ENCODE assay signal across 8 cellular contexts in genomic region chr6:149750136-149750609, GRCh38. TPM values are rescaled to one million over a fixed set of nuclear protein-coding genes. Genes with fewer than 3 reads are reported as not detected.
DNase-seq lines count a peak whose midpoint lies in the region; ATAC-seq, FAIRE-seq and TF ChIP-seq lines count a peak whose summit lies in the region.

No MANE protein-coding gene starts in this region.

- H3K79me2 ChIP-seq in DOHH2 (ENCODE audit: control insufficient read depth, low read length) = peaks cover 76% of the 10 kb centered on the region
- peaks cover 33% of the 10 kb centered on the region for H3K79me2 ChIP-seq in parathyroid adenoma

- no peaks in the 10 kb centered on the region for H3K9me3 Mint-ChIP-seq in activated naive CD4-positive, alpha-beta T cell treated with anti-CD3 and anti-CD28 coated beads, Interleukin-2, amount 10 ng/mL, durations not matched to agents 7 days and 5 days

- H3K4me3 Mint-ChIP-seq in activated naive CD4-positive, alpha-beta T cell treated with anti-CD3 and anti-CD28 coated beads, Interleukin-2, amount 10 ng/mL, durations not matched to agents 7 days and 5 days = peak overlapping the region; percentile 90

- no peak for FAIRE-seq in urothelium cell line (lab: Jason Lieb, UNC)

- H3K4me3 ChIP-seq in DOHH2 (ENCODE audit: low read length) (peak overlapping the region; percentile 99), parathyroid adenoma (ENCODE audit: low read depth, low read length) (peak overlapping the region; percentile 93)
- H3K4me3 ChIP-seq in Jurkat, Clone E6-1 (ENCODE audit: low read length) = peak overlapping the region; percentile 96

- no peaks in the 10 kb centered on the region for H3K27me3 Mint-ChIP-seq in activated naive CD4-positive, alpha-beta T cell treated with anti-CD3 and anti-CD28 coated beads, Interleukin-2, amount 10 ng/mL, durations not matched to agents 7 days and 5 days

- H2AFZ ChIP-seq in parathyroid adenoma = peak overlapping the region; percentile 93

- intact Hi-C loops in head of caudate nucleus (cut with DNase I) = loop anchor here (10.0 kb wide), 1 partner anchor 85 kb away; no protein-coding TSS in a partner anchor

- peaks cover 12% of the 10 kb centered on the region; the same call in 1 of the 2 replicates for H4K20me1 ChIP-seq in DOHH2 (ENCODE audit: control insufficient read depth, insufficient read depth, low read depth, low read length)

- H3K4me2 ChIP-seq in DOHH2 (ENCODE audit: low read length) (peak overlapping the region; percentile 98), parathyroid adenoma (ENCODE audit: low read length) (peak overlapping the region; percentile 98)

- H3K27ac Mint-ChIP-seq in activated naive CD4-positive, alpha-beta T cell treated with anti-CD3 and anti-CD28 coated beads, Interleukin-2, amount 10 ng/mL, durations not matched to agents 7 days and 5 days = peak overlapping the region; percentile 91

- H3K9me2 ChIP-seq in DOHH2 (replicated peaks; ENCODE audit: control insufficient read depth, low read length) = no peaks in the 10 kb centered on the region

- ATAC-seq in GM21723 (IDR thresholded peaks at IDR 0.05; ENCODE audit: unreplicated experiment) = peak; percentile 47

- CTCF ChIA-PET in activated naive CD4-positive, alpha-beta T cell treated with anti-CD3 and anti-CD28 coated beads, Interleukin-2, amount 10 ng/mL, durations not matched to agents 7 days and 5 days (lab: Charles Lee) = no interaction called here

- H3K36me3 Mint-ChIP-seq in activated naive CD4-positive, alpha-beta T cell treated with anti-CD3 and anti-CD28 coated beads, Interleukin-2, amount 10 ng/mL, durations not matched to agents 7 days and 5 days = peaks cover 6% of the 10 kb centered on the region

- H3K4me1 ChIP-seq in DOHH2 (ENCODE audit: control insufficient read depth, low read length) (peaks cover 57% of the 10 kb centered on the region), parathyroid adenoma (peaks cover 5% of the 10 kb centered on the region)

- H3K4me1 Mint-ChIP-seq in activated naive CD4-positive, alpha-beta T cell treated with anti-CD3 and anti-CD28 coated beads, Interleukin-2, amount 10 ng/mL, durations not matched to agents 7 days and 5 days = peaks cover 51% of the 10 kb centered on the region

- 0 out of 2 replicates have a peak, but pooled peaks cover 2% of the 10 kb centered on the region for H3F3A ChIP-seq in DOHH2 (ENCODE audit: control insufficient read depth, insufficient read depth)

- H3K27ac ChIP-seq in DOHH2 (ENCODE audit: low read depth, low read length) (peak overlapping the region; percentile 76), parathyroid adenoma (peak overlapping the region; percentile 71)

- peaks cover 37% of the 10 kb centered on the region for H3K36me3 ChIP-seq in DOHH2 (ENCODE audit: control insufficient read depth, low read length)
- H3K36me3 ChIP-seq in parathyroid adenoma (ENCODE audit: control insufficient read depth, insufficient read depth, low read length) = no peaks in the 10 kb centered on the region

- DNase-seq in Jurkat, Clone E6-1 (ENCODE audit: low read depth, low spot score) = peak; percentile 72
- DNase-seq in SHP77 (lab: John Stamatoyannopoulos, UW) = peak; percentile 46 to 59
- peak; percentile 74 for DNase-seq in activated naive CD4-positive, alpha-beta T cell treated with anti-CD3 and anti-CD28 coated beads, Interleukin-2, amount 10 ng/mL, durations not matched to agents 7 days and 5 days
- peak in 39 of 42 donors; percentile 27 to 78 (median 50) for DNase-seq in head of caudate nucleus
- peak; percentile 62 for DNase-seq in urothelium cell line (ENCODE audit: low spot score)

- TF ChIP-seq CTCF in DOHH2 (IDR thresholded peaks at IDR 0.05; ENCODE audit: low read depth, low read length, poor library complexity, severe bottlenecking) (no peak), parathyroid adenoma (IDR thresholded peaks at IDR 0.05) (no peak)

- peak overlapping the region; percentile 25 for H3K9ac ChIP-seq in parathyroid adenoma

- no peaks in the 10 kb centered on the region for H3K9me3 ChIP-seq in DOHH2 (ENCODE audit: control insufficient read depth, insufficient read depth, low read length)
- no peaks in the 10 kb centered on the region for H3K9me3 ChIP-seq in parathyroid adenoma (ENCODE audit: control insufficient read depth, low read length)

- no peaks in the 10 kb centered on the region for H3K27me3 ChIP-seq in DOHH2 (ENCODE audit: control insufficient read depth, low read length)
- H3K27me3 ChIP-seq in parathyroid adenoma (ENCODE audit: control insufficient read depth, insufficient read depth, low read length) = no peaks in the 10 kb centered on the region

RNA-seq across cellular contexts. Expression of gene PCMT1, which starts 0.6 kb away (rescaled TPM):
- polyA plus RNA-seq in Jurkat, Clone E6-1 (2012; ENCODE audit: insufficient read depth, insufficient read length) = 118 TPM

RNA-seq across cellular contexts. Expression of gene NUP43, which starts 3.8 kb away (rescaled TPM):
- 39.6 TPM for polyA plus RNA-seq in Jurkat, Clone E6-1 (2012; ENCODE audit: insufficient read depth, insufficient read length)

RNA-seq across cellular contexts. Expression of gene LATS1, which starts 32.3 kb away (rescaled TPM):
- 7.8 TPM for polyA plus RNA-seq in Jurkat, Clone E6-1 (2012; ENCODE audit: insufficient read depth, insufficient read length)

Comparison
In these comparisons a context has a peak if more than half of its experiments do, and no peak if none do; other contexts are left out.
1. Peak in every context shown above with its lines: DNase-seq, ATAC-seq, H3K4me3 ChIP-seq and H3K27ac ChIP-seq.